37 cellular contexts compared by ENCODE assay signal in genomic region chr13:98228661-98229349, GRCh38. TPM values are rescaled to one million over a fixed set of nuclear protein-coding genes. Genes with fewer than 3 reads are reported as not detected.
DNase-seq lines count a peak whose midpoint lies in the region; FAIRE-seq and TF ChIP-seq lines count a peak whose summit lies in the region.
"Had no signal": no experiment of that assay in that cellular context is flagged by ENCODE, and none has a peak within 500 bp of the region (broad histone marks: within the 10 kb centered on the region; RNA-seq: fewer than 3 reads in every experiment).

No MANE protein-coding gene starts in this region.

- no peak overlapping the region; a peak in 1 of 4 replicates for H3K27ac ChIP-seq in SK-N-SH (ENCODE audit: low read depth in 2 of 2, low read length in 1 of 2)
- peak overlapping the region; percentile 53 for H3K27ac ChIP-seq in osteoblast (ENCODE audit: low read depth, low read length)
- H3K27ac ChIP-seq: cardiac muscle cell, esophagus muscularis mucosa, KMS-11, RWPE1, sigmoid colon, suprapubic skin had no signal

- CTCF ChIA-PET in SK-N-SH (lab: Yijun Ruan, JAX): no interaction called here

- H3K9me3 ChIP-seq in SK-N-SH: no peaks in the 10 kb centered on the region
- H3K9me3 ChIP-seq in osteoblast (ENCODE audit: low read depth, low read length): no peaks in the 10 kb centered on the region
- H3K9me3 ChIP-seq: esophagus muscularis mucosa, sigmoid colon, suprapubic skin had no signal

- TF ChIP-seq CTCF in SK-N-SH (IDR thresholded peaks at IDR 0.05) (no peak), osteoblast (IDR thresholded peaks at IDR 0.05; ENCODE audit: extremely low read depth, low read depth, low read length) (no peak), GM20000 (IDR thresholded peaks at IDR 0.05; ENCODE audit: extremely low read depth, missing control alignments) (no peak)

- no peak for TF ChIP-seq RAD21 in SK-N-SH (IDR thresholded peaks at IDR 0.05; ENCODE audit: low read length)

- WGBS in SK-N-SH (ENCODE audit: low lambda C conversion rate): 95% methylated on average over 3 of the region's 3 CpGs

- peaks cover 0 to 3% of the 10 kb centered on the region in 2 experiments for H3K36me3 ChIP-seq in SK-N-SH (replicated peaks in 1 of 2; ENCODE audit: control insufficient read depth in 1 of 2, insufficient read depth in 2 of 2, low read length in 1 of 2)
- peaks cover 12% of the 10 kb centered on the region for H3K36me3 ChIP-seq in osteoblast (ENCODE audit: insufficient read depth, low read length)
- H3K36me3 ChIP-seq: cardiac muscle cell, esophagus muscularis mucosa, sigmoid colon, suprapubic skin had no signal

- H3K36me3 Mint-ChIP-seq in activated T-cell treated with anti-CD3 and anti-CD28 coated beads, Interleukin-2, amount 50 U/mL, for 24 hours (ENCODE audit: low read depth): no peaks in the 10 kb centered on the region
- H3K36me3 Mint-ChIP-seq: activated naive CD4-positive, alpha-beta T cell treated with anti-CD3 and anti-CD28 coated beads, Interleukin-2, amount 50 U/mL, for 24 hours; CD14-positive monocyte had no signal

- H3K27me3 Mint-ChIP-seq in activated T-cell treated with anti-CD3 and anti-CD28 coated beads, Interleukin-2, amount 50 U/mL, for 24 hours: peaks cover 10% of the 10 kb centered on the region
- H3K27me3 Mint-ChIP-seq: dendritic cell treated with granulocyte-macrophage colony-stimulating factor and Interleukin-4, amounts not matched to agents 40 ng/mL and 50 ng/mL, for 4 days had no signal

- H3K27me3 ChIP-seq in SK-N-SH (ENCODE audit: insufficient read depth) (no peaks in the 10 kb centered on the region), osteoblast (ENCODE audit: insufficient read depth, low read length) (no peaks in the 10 kb centered on the region)
- H3K27me3 ChIP-seq: cardiac muscle cell, esophagus muscularis mucosa, sigmoid colon, suprapubic skin had no signal

- H3K4me2 ChIP-seq in SK-N-SH: no peak overlapping the region
- H3K4me2 ChIP-seq in osteoblast (ENCODE audit: insufficient read depth, low read length): no peak overlapping the region
- H3K4me2 ChIP-seq: KMS-11 had no signal

- H3K9me3 Mint-ChIP-seq in activated T-cell treated with anti-CD3 and anti-CD28 coated beads, Interleukin-2, amount 50 U/mL, for 24 hours: no peaks in the 10 kb centered on the region
- H3K9me3 Mint-ChIP-seq: activated naive CD4-positive, alpha-beta T cell treated with anti-CD3 and anti-CD28 coated beads, Interleukin-2, amount 50 U/mL, for 24 hours; activated T-helper 17 cell treated with anti-CD3 and anti-CD28 coated beads, Interleukin-2, amount 50 U/mL, for 72 hours had no signal

- POLR2A ChIA-PET in SK-N-SH (lab: Yijun Ruan, JAX): no interaction called here

- H2AFZ ChIP-seq in SK-N-SH (ENCODE audit: low read depth) (no peak overlapping the region), osteoblast (ENCODE audit: low read length) (no peak overlapping the region)

- H3K4me1 Mint-ChIP-seq in activated T-cell treated with anti-CD3 and anti-CD28 coated beads, Interleukin-2, amount 50 U/mL, for 24 hours (ENCODE audit: low read depth): no peaks in the 10 kb centered on the region
- H3K4me1 Mint-ChIP-seq: activated naive CD4-positive, alpha-beta T cell treated with anti-CD3 and anti-CD28 coated beads, Interleukin-2, amount 50 U/mL, for 24 hours; activated T-helper 17 cell treated with anti-CD3 and anti-CD28 coated beads, Interleukin-2, amount 50 U/mL, for 72 hours; CD14-positive monocyte had no signal

- H3K4me3 Mint-ChIP-seq in activated T-cell treated with anti-CD3 and anti-CD28 coated beads, Interleukin-2, amount 50 U/mL, for 24 hours: no peak overlapping the region
- H3K4me3 Mint-ChIP-seq: activated naive CD4-positive, alpha-beta T cell treated with anti-CD3 and anti-CD28 coated beads, Interleukin-2, amount 50 U/mL, for 24 hours; activated T-helper 17 cell treated with anti-CD3 and anti-CD28 coated beads, Interleukin-2, amount 50 U/mL, for 72 hours; CD14-positive monocyte; dendritic cell treated with granulocyte-macrophage colony-stimulating factor and Interleukin-4, amounts not matched to agents 40 ng/mL and 50 ng/mL, for 4 days; H9; neural crest cell had no signal

- no peak for FAIRE-seq in RCC 7860 (lab: Jason Lieb, UNC)
- FAIRE-seq: GM12878, TTC549 had no signal

- peaks cover 3 to 4% of the 10 kb centered on the region in 2 experiments; a peak in 2 of 4 replicates for H3K4me1 ChIP-seq in SK-N-SH (ENCODE audit: control insufficient read depth in 1 of 2, insufficient read depth in 2 of 2, low read depth in 1 of 2, low read length in 1 of 2)
- H3K4me1 ChIP-seq in osteoblast (ENCODE audit: insufficient read depth, low read length): peaks cover 27% of the 10 kb centered on the region

- H4K20me1 ChIP-seq in SK-N-SH (ENCODE audit: insufficient read depth) (no peaks in the 10 kb centered on the region), osteoblast (ENCODE audit: insufficient read depth, low read length) (no peaks in the 10 kb centered on the region)

- TF ChIP-seq EP300 in SK-N-SH (IDR thresholded peaks at IDR 0.05; ENCODE audit: borderline replicate concordance in 1 of 2, low read depth in 1 of 2, low read length in 1 of 2): no peak

- H3K27ac Mint-ChIP-seq in activated T-cell treated with anti-CD3 and anti-CD28 coated beads, Interleukin-2, amount 50 U/mL, for 24 hours: no peak overlapping the region
- H3K27ac Mint-ChIP-seq: activated naive CD4-positive, alpha-beta T cell treated with anti-CD3 and anti-CD28 coated beads, Interleukin-2, amount 50 U/mL, for 24 hours; activated T-helper 17 cell treated with anti-CD3 and anti-CD28 coated beads, Interleukin-2, amount 50 U/mL, for 72 hours; CD14-positive monocyte; dendritic cell treated with granulocyte-macrophage colony-stimulating factor and Interleukin-4, amounts not matched to agents 40 ng/mL and 50 ng/mL, for 4 days; H9 had no signal

- H3K9ac ChIP-seq in SK-N-SH: no peak overlapping the region
- H3K9ac ChIP-seq: KMS-11 had no signal

- no peak overlapping the region for H3K4me3 ChIP-seq in SK-N-SH (ENCODE audit: low read depth in 2 of 2, low read length in 1 of 2)
- no peak overlapping the region for H3K4me3 ChIP-seq in osteoblast (ENCODE audit: insufficient read depth, low read length)
- H3K4me3 ChIP-seq: cardiac muscle cell, esophagus muscularis mucosa, GM12878, lung, sigmoid colon, suprapubic skin had no signal

- DNase-seq in EH (ENCODE audit: low read depth) (peak; percentile 92), SK-N-SH (no peak), fibroblast of peridontal ligament (ENCODE audit: extremely low read depth) (peak; percentile 41), osteoblast (ENCODE audit: insufficient read length, low spot score, missing footprints) (peak; percentile 90), GM20000 (ENCODE audit: low spot score) (no peak), T-helper 9 cell (no peak), RCC 7860 (ENCODE audit: low spot score) (no peak)
- no peak for DNase-seq in activated T-cell treated with anti-CD3 and anti-CD28 coated beads, Interleukin-2, amount 50 U/mL, for 24 hours
- DNase-seq: activated CD4-positive, alpha-beta T cell treated with anti-CD3 and anti-CD28 coated beads, Interleukin-2, amount 50 U/mL, for 4 hours; activated CD8-positive, alpha-beta memory T cell treated with anti-CD3 and anti-CD28 coated beads, Interleukin-2, amount 50 U/mL, for 4 hours; aorta; DMS79; H9; islet precursor cell; NCI-H1417; NCI-H2081; NCI-H2227 treated with DMSO at 0.1 percent for 48 hours; NCI-H526 treated with DMSO at 0.1 percent for 48 hours; sigmoid colon; stimulated activated naive CD4-positive, alpha-beta T cell had no signal

- H3K79me2 ChIP-seq in SK-N-SH (ENCODE audit: insufficient read depth) (peaks cover 21% of the 10 kb centered on the region), osteoblast (ENCODE audit: insufficient read depth, low read length) (peaks cover 63% of the 10 kb centered on the region)

- no peaks in the 10 kb centered on the region for H3K9me2 ChIP-seq in SK-N-SH

- peaks cover 7% of the 10 kb centered on the region for H3F3A ChIP-seq in SK-N-SH (replicated peaks; ENCODE audit: insufficient read depth)

TF ChIP-seq in SK-N-SH, 30 proteins besides CTCF, POLR2A, EP300 and RAD21:
- TF ChIP-seq, protein P1, sequence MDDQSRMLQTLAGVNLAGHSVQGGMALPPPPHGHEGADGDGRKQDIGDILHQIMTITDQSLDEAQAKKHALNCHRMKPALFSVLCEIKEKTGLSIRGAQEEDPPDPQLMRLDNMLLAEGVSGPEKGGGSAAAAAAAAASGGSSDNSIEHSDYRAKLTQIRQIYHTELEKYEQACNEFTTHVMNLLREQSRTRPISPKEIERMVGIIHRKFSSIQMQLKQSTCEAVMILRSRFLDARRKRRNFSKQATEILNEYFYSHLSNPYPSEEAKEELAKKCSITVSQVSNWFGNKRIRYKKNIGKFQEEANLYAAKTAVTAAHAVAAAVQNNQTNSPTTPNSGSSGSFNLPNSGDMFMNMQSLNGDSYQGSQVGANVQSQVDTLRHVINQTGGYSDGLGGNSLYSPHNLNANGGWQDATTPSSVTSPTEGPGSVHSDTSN (IDR thresholded peaks at IDR 0.05): 0 out of 2 replicates have a peak, but pooled peaks have one; percentile 15
- no peak for TF ChIP-seq TCF12 (IDR thresholded peaks at IDR 0.05)
TF ChIP-seq in SK-N-SH: peak in this region for 1.

RNA-seq across cellular contexts. Expression of gene RNF113B, which starts 51.7 kb away (rescaled TPM):
- polyA plus RNA-seq in SK-N-SH (2012; rRNA removed): not detected in 2 replicates
- polyA plus RNA-seq in SK-N-SH (2012; cell fraction: cytosol; rRNA removed): not detected in 2 replicates
- not detected in 2 replicates for polyA plus RNA-seq in SK-N-SH (2012; cell fraction: nucleus; rRNA removed)
- total RNA-seq in osteoblast: not detected in 2 replicates
- total RNA-seq: activated T-helper 17 cell treated with anti-CD3 and anti-CD28 coated beads, Interleukin-2, amount 50 U/mL, for 72 hours; aorta; cardiac muscle cell; esophagus muscularis mucosa; GM12878; H9; lung; neural crest cell; posterior vena cava; sigmoid colon; SK-MEL-5; suprapubic skin; T-helper 1 cell treated with Interleukin-12 subunit alpha and Interleukin-12 subunit beta and Interleukin-4 antibody, amounts not matched to agents 30 ng/mL and 1 ng/mL, for 36 hours; ureter had no signal
- polyA plus RNA-seq: aorta, CD14-positive monocyte, GM12878, lung, sigmoid colon had no signal

Comparison
In these comparisons a context has a peak if more than half of its experiments do, and no peak if none do; other contexts are left out.
1. DNase-seq: peak in EH (single experiment), fibroblast of peridontal ligament (single experiment) and osteoblast (single experiment); none in SK-N-SH (single experiment), activated T-cell treated with anti-CD3 and anti-CD28 coated beads, Interleukin-2, amount 50 U/mL, for 24 hours (single experiment), GM20000 (single experiment), T-helper 9 cell (single experiment) and RCC 7860 (single experiment).